Comparison of ENCODE assay signal across 35 cellular contexts in the genomic region with DNA sequence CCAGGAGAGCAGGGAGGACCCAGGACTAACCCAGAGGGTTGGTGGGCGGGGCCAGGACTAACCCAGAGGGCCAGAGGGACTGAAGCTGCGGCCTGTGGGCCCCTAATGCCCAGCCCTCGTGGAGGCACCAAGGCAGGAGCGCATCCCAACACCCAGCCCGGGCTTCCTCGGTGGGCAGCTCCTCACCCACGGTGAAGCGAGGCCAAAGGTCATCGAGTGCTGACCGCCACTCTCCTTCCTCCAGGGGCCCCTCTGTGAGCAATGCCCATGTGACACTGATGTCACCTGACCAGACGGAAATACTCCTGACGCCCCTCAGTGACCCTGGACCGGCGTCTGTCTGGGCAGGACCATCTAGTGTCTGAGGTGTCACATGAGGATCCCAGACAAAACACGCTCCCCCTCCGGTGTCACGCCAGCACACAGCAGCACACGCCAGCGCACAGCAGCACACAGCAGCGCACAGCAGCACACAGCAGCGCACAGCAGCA. TPM values are rescaled to one million over a fixed set of nuclear protein-coding genes. Genes with fewer than 3 reads are reported as not detected.
DNase-seq lines count a peak whose midpoint lies in the region; ATAC-seq, FAIRE-seq and TF ChIP-seq lines count a peak whose summit lies in the region.
"Had no signal": no experiment of that assay in that cellular context is flagged by ENCODE, and none has a peak within 500 bp of the region (broad histone marks: within the 10 kb centered on the region; RNA-seq: fewer than 3 reads in every experiment).

No MANE protein-coding gene starts in this region.

- intact Hi-C loops in HepG2 (cut with micrococcal nuclease; ENCODE audit: unreplicated experiment), result no loop called here

- no peaks in the 10 kb centered on the region for H3K36me3 ChIP-seq in cardiac muscle cell
- H3K36me3 ChIP-seq in right atrium auricular region, result no peaks in the 10 kb centered on the region
- 0 out of 5 replicates have a peak, but pooled peaks cover 0 to 5% of the 10 kb centered on the region in 2 experiments for H3K36me3 ChIP-seq in HepG2 (replicated peaks in 1 of 2; ENCODE audit: control insufficient read depth in 1 of 2, insufficient read depth in 2 of 2, low read length in 2 of 2)

- no TSS peak for BruUV-seq in HepG2 (replicated peaks; lab: Mats Ljungman, UMichigan)

- H3K4me2 ChIP-seq in HepG2 (ENCODE audit: low read depth, low read length), result peak overlapping the region; percentile 61
- H3K4me2 ChIP-seq: PC-9 had no signal

- peaks cover 6% of the 10 kb centered on the region for H3K79me2 ChIP-seq in HepG2 (ENCODE audit: insufficient read depth, low read length)

- CTCF ChIA-PET in HepG2 (lab: Yijun Ruan, JAX; ENCODE audit: low intra/inter-chr PET ratio, low total read pairs), result no interaction called here

- H3K4me1 ChIP-seq in cardiac muscle cell (ENCODE audit: low read depth) (no peaks in the 10 kb centered on the region), right atrium auricular region (peaks cover 0 to 9% of the 10 kb centered on the region in 2 donors), HepG2 (ENCODE audit: insufficient read depth, low read length) (peaks cover 35% of the 10 kb centered on the region)
- H3K4me1 ChIP-seq: foreskin keratinocyte had no signal

- H3K4me3 Mint-ChIP-seq in activated T-helper 17 cell treated with anti-CD3 and anti-CD28 coated beads, Interleukin-2, amount 50 U/mL, for 72 hours, result no peak overlapping the region
- H3K4me3 Mint-ChIP-seq: activated naive CD8-positive, alpha-beta T cell treated with anti-CD3 and anti-CD28 coated beads for 36 hours; CD8-positive, alpha-beta memory T cell; nephron had no signal

- no peak for TF ChIP-seq CTCF in cardiac muscle cell (IDR thresholded peaks at IDR 0.05; ENCODE audit: low read depth, low read length)
- TF ChIP-seq CTCF in right atrium auricular region (IDR thresholded peaks at IDR 0.05), result no peak
- TF ChIP-seq CTCF in choroid plexus epithelial cell (conservative IDR thresholded peaks at IDR 0.05; ENCODE audit: low read depth, low read length), result no peak
- 0 out of 2 replicates have a peak, but pooled peaks have one; percentile 9 for TF ChIP-seq CTCF in HepG2 (CRISPR knock-in tag; IDR thresholded peaks at IDR 0.05)

- TF ChIP-seq POLR2A in HepG2 (IDR thresholded peaks at IDR 0.05; ENCODE audit: insufficient read depth in 1 of 2, low read depth in 2 of 2, low read length in 2 of 2), result no peak

- H3K9me3 Mint-ChIP-seq in activated T-helper 17 cell treated with anti-CD3 and anti-CD28 coated beads, Interleukin-2, amount 50 U/mL, for 72 hours, result no peaks in the 10 kb centered on the region
- H3K9me3 Mint-ChIP-seq: activated naive CD8-positive, alpha-beta T cell treated with anti-CD3 and anti-CD28 coated beads for 36 hours; nephron had no signal

- in situ Hi-C loops in HepG2 (cut with HindIII; ENCODE audit: extremely low pct_ligation_motif_present, low pct_unique_long_range_greater_than_20kb), result no loop called here

- peaks cover 6% of the 10 kb centered on the region for H3K36me3 Mint-ChIP-seq in activated T-helper 17 cell treated with anti-CD3 and anti-CD28 coated beads, Interleukin-2, amount 50 U/mL, for 72 hours (ENCODE audit: low read depth)

- H4K20me1 ChIP-seq in HepG2 (ENCODE audit: insufficient read depth, low read length), result no peaks in the 10 kb centered on the region

- H3K4me1 Mint-ChIP-seq in activated T-helper 17 cell treated with anti-CD3 and anti-CD28 coated beads, Interleukin-2, amount 50 U/mL, for 72 hours, result peaks cover 12% of the 10 kb centered on the region

- DNase-seq in cardiac muscle cell (ENCODE audit: low read depth in 1 of 2, low spot score in 1 of 2), result no peak
- no peak for DNase-seq in right atrium auricular region (ENCODE audit: low spot score)
- DNase-seq in choroid plexus epithelial cell (ENCODE audit: low read depth), result peak; percentile 17
- peak; percentile 80 for DNase-seq in HepG2 (ENCODE audit: low spot score)
- DNase-seq in HUDEP-2 (lab: John Stamatoyannopoulos, UW; ENCODE audit: unreplicated experiment in 76 of 76), result no peak
- no peak for DNase-seq in activated T-cell treated with anti-CD3 and anti-CD28 coated beads for 4 hours
- DNase-seq: activated CD4-positive, alpha-beta T cell treated with anti-CD3 and anti-CD28 coated beads for 48 hours; activated effector memory CD4-positive, alpha-beta T cell treated with anti-CD3 and anti-CD28 coated beads, Interleukin-2, amount 50 U/mL, for 16 hours; activated naive CD8-positive, alpha-beta T cell treated with anti-CD3 and anti-CD28 coated beads for 36 hours; AML-193; anterior cingulate cortex; CD8-positive, alpha-beta memory T cell; DMS153; esophagus squamous epithelium; foreskin keratinocyte; heart right ventricle; Kasumi-1; kidney glomerular epithelial cell; mammary epithelial cell; NCI-H2081; NCI-H226; PC-9; SIG-M5; stimulated activated naive CD4-positive, alpha-beta T cell; WERI-Rb-1 had no signal

- POLR2A ChIA-PET in HepG2 (lab: Yijun Ruan, JAX), result interaction anchor here (0.9 to 1.0 kb wide), 3 partner anchors 12 to 39 kb away, joined by 3 to 5 read pairs (median 5); no protein-coding TSS in a partner anchor

- H3K27me3 Mint-ChIP-seq in activated T-helper 17 cell treated with anti-CD3 and anti-CD28 coated beads, Interleukin-2, amount 50 U/mL, for 72 hours, result no peaks in the 10 kb centered on the region
- H3K27me3 Mint-ChIP-seq: activated naive CD8-positive, alpha-beta T cell treated with anti-CD3 and anti-CD28 coated beads for 36 hours; CD8-positive, alpha-beta memory T cell had no signal

- H3K9ac ChIP-seq in HepG2 (ENCODE audit: insufficient read depth, low read depth, low read length), result 0 out of 2 replicates have a peak overlapping the region, but pooled peaks have one; percentile 33

- H3K27ac ChIP-seq in cardiac muscle cell, result peak overlapping the region; percentile 52
- H3K27ac ChIP-seq in right atrium auricular region, result no peak overlapping the region
- peak overlapping the region; percentile 55 for H3K27ac ChIP-seq in HepG2 (ENCODE audit: extremely low read length, insufficient read depth, low read length)
- H3K27ac ChIP-seq: esophagus squamous epithelium, foreskin keratinocyte, heart right ventricle, HL-60, PC-9, upper lobe of left lung, WERI-Rb-1 had no signal

- H3K9me3 ChIP-seq in cardiac muscle cell (ENCODE audit: low read depth), result no peaks in the 10 kb centered on the region
- no peaks in the 10 kb centered on the region for H3K9me3 ChIP-seq in right atrium auricular region
- no peaks in the 10 kb centered on the region for H3K9me3 ChIP-seq in HepG2 (ENCODE audit: low read length)
- H3K9me3 ChIP-seq: esophagus squamous epithelium, upper lobe of left lung had no signal

- H3K27me3 ChIP-seq in cardiac muscle cell, result no peaks in the 10 kb centered on the region
- no peaks in the 10 kb centered on the region for H3K27me3 ChIP-seq in right atrium auricular region
- no peaks in the 10 kb centered on the region for H3K27me3 ChIP-seq in HepG2 (ENCODE audit: control insufficient read depth in 1 of 2, insufficient read depth in 2 of 2, low read length in 2 of 2)
- H3K27me3 ChIP-seq: esophagus squamous epithelium, foreskin keratinocyte, heart right ventricle, upper lobe of left lung had no signal

- no peak for FAIRE-seq in HepG2 (lab: Jason Lieb, UNC)
- FAIRE-seq: A204.1, endometrium had no signal

- no peak overlapping the region for H3K27ac Mint-ChIP-seq in activated T-helper 17 cell treated with anti-CD3 and anti-CD28 coated beads, Interleukin-2, amount 50 U/mL, for 72 hours
- H3K27ac Mint-ChIP-seq: activated naive CD8-positive, alpha-beta T cell treated with anti-CD3 and anti-CD28 coated beads for 36 hours; CD8-positive, alpha-beta memory T cell had no signal

- no peak; the same call in 1 of the 2 replicates for TF ChIP-seq RAD21 in HepG2 (CRISPR knock-in tag; IDR thresholded peaks at IDR 0.05)

- ATAC-seq in HepG2 (peak; percentile 35), GM21360 (IDR thresholded peaks at IDR 0.05; ENCODE audit: unreplicated experiment) (no peak)
- ATAC-seq in activated T-helper 17 cell treated with anti-CD3 and anti-CD28 coated beads, Interleukin-2, amount 50 U/mL, for 72 hours (replicated peaks), result no peak
- ATAC-seq: foreskin keratinocyte had no signal

- peak in 1 of 2 experiments; percentile 39; a peak in 2 of 4 replicates for TF ChIP-seq EP300 in HepG2 (IDR thresholded peaks at IDR 0.05; ENCODE audit: low read depth in 2 of 2, low read length in 2 of 2)
- TF ChIP-seq EP300 in HepG2 (CRISPR knock-in tag; IDR thresholded peaks at IDR 0.05; ENCODE audit: borderline replicate concordance), result 0 out of 2 replicates have a peak, but pooled peaks have one; percentile 23

- H2AFZ ChIP-seq in HepG2 (ENCODE audit: low read length), result no peak overlapping the region
- H2AFZ ChIP-seq: PC-9 had no signal

- H3K4me3 ChIP-seq in cardiac muscle cell (no peak overlapping the region), right atrium auricular region (no peak overlapping the region), choroid plexus epithelial cell (ENCODE audit: low read depth, low read length) (no peak overlapping the region), HepG2 (replicated peaks in 1 of 3; ENCODE audit: insufficient read depth in 1 of 3, low read depth in 2 of 3, low read length in 3 of 3) (peak overlapping the region in 1 of 3 experiments; percentile 39; a peak in 1 of 6 replicates)
- H3K4me3 ChIP-seq: esophagus squamous epithelium, heart right ventricle, PC-9, upper lobe of left lung had no signal

- 51% methylated on average over 8 of the region's 21 CpGs for WGBS in HepG2 (ENCODE audit: low lambda C conversion rate)

RNA-seq across cellular contexts. Expression of a gene that starts 28.7 kb away (rescaled TPM):
- 11.2 and 16.3 TPM in 2 replicates for total RNA-seq in cardiac muscle cell
- polyA plus RNA-seq in cardiac muscle cell, result 4.4 and 7.5 TPM in 2 replicates
- total RNA-seq in right atrium auricular region, result 10 to 100 TPM; 13.4 to 18.6 TPM
- 0.84 and 2.0 TPM in 2 replicates for total RNA-seq in HepG2 (2016; rRNA removed; fragmentation: Illumina TruSeq; extraction: Trizol)
- 0.91 and 1.1 TPM in 2 replicates for total RNA-seq in HepG2 (2016; cell fraction: cytosol; rRNA removed; fragmentation: Illumina TruSeq; extraction: Trizol; ENCODE audit: low read depth)
- total RNA-seq in HepG2 (2016; cell fraction: insoluble cytoplasmic fraction; rRNA removed; fragmentation: Illumina TruSeq; extraction: Trizol), result 0.89 and 1.2 TPM in 2 replicates
- 1.9 and 2.7 TPM in 2 replicates for total RNA-seq in HepG2 (2016; cell fraction: membrane; rRNA removed; fragmentation: Illumina TruSeq; extraction: Trizol)
- total RNA-seq in HepG2 (2016; cell fraction: nucleus; rRNA removed; fragmentation: Illumina TruSeq; extraction: Trizol), result 1.1 and 3.4 TPM in 2 replicates
- polyA plus RNA-seq in HepG2 (2011; rRNA removed), result 15.9 and 17.2 TPM in 2 replicates
- polyA plus RNA-seq in HepG2 (2011; cell fraction: cytosol; rRNA removed), result 11.4 and 22.4 TPM in 2 replicates
- 18.2 and 25.0 TPM in 2 replicates for polyA plus RNA-seq in HepG2 (2011; cell fraction: nucleus; rRNA removed)
- polyA plus RNA-seq in HepG2 (2012), result 4.5 and 5.3 TPM in 2 replicates
- 2.1 and 2.2 TPM in 2 replicates for polyA plus RNA-seq in HepG2 (2016; cell fraction: cytosol; fragmentation: Illumina TruSeq; extraction: Trizol; ENCODE audit: low read depth)
- polyA plus RNA-seq in HepG2 (2016; cell fraction: insoluble cytoplasmic fraction; fragmentation: Illumina TruSeq; extraction: Trizol; ENCODE audit: low read depth), result 0.78 and 1.3 TPM in 2 replicates
- polyA plus RNA-seq in HepG2 (2016; cell fraction: membrane; fragmentation: Illumina TruSeq; extraction: Trizol; ENCODE audit: low read depth), result 2.3 and 3.4 TPM in 2 replicates
- 2.2 and 2.5 TPM in 2 replicates for polyA plus RNA-seq in HepG2 (2016; cell fraction: nucleus; fragmentation: Illumina TruSeq; extraction: Trizol; ENCODE audit: insufficient read depth, low read depth)
- 0.87 and 47.8 TPM in 2 replicates for polyA minus RNA-seq in HepG2 (2011; rRNA and poly(A)+ RNA removed; ENCODE audit: low replicate concordance)
- 6.9 and 9.1 TPM in 2 replicates for polyA minus RNA-seq in HepG2 (2011; cell fraction: cytosol; rRNA and poly(A)+ RNA removed)
- polyA minus RNA-seq in HepG2 (2011; cell fraction: nucleus; rRNA and poly(A)+ RNA removed), result 9.3 and 14.0 TPM in 2 replicates
- 10 to 100 TPM in 1 of 2 donors, 1 to 10 TPM in 1; 2.0 to 14.9 TPM for total RNA-seq in activated T-helper 17 cell treated with anti-CD3 and anti-CD28 coated beads, Interleukin-2, amount 50 U/mL, for 72 hours
- total RNA-seq: foreskin keratinocyte had no signal
- polyA plus RNA-seq: foreskin keratinocyte had no signal

RNA-seq across cellular contexts. Expression of a gene that starts 32.7 kb away (rescaled TPM):
- total RNA-seq in cardiac muscle cell (3.4 TPM in 1 of 2 replicates, not detected in the other), right atrium auricular region (not detected), HepG2 (2016; rRNA removed; fragmentation: Illumina TruSeq; extraction: Trizol) (11.7 and 31.7 TPM in 2 replicates)
- polyA plus RNA-seq in cardiac muscle cell (0.10 TPM in 1 of 2 replicates, not detected in the other), HepG2 (2011; rRNA removed) (19.5 and 32.7 TPM in 2 replicates)
- 6.8 and 8.3 TPM in 2 replicates for total RNA-seq in HepG2 (2016; cell fraction: cytosol; rRNA removed; fragmentation: Illumina TruSeq; extraction: Trizol; ENCODE audit: low read depth)
- total RNA-seq in HepG2 (2016; cell fraction: insoluble cytoplasmic fraction; rRNA removed; fragmentation: Illumina TruSeq; extraction: Trizol), result 10.2 and 31.7 TPM in 2 replicates
- 10.9 and 11.0 TPM in 2 replicates for total RNA-seq in HepG2 (2016; cell fraction: membrane; rRNA removed; fragmentation: Illumina TruSeq; extraction: Trizol)
- 35.8 and 47.0 TPM in 2 replicates for total RNA-seq in HepG2 (2016; cell fraction: nucleus; rRNA removed; fragmentation: Illumina TruSeq; extraction: Trizol)
- polyA plus RNA-seq in HepG2 (2011; cell fraction: cytosol; rRNA removed), result 9.5 and 22.3 TPM in 2 replicates
- 171 and 205 TPM in 2 replicates for polyA plus RNA-seq in HepG2 (2011; cell fraction: nucleus; rRNA removed)
- polyA plus RNA-seq in HepG2 (2012), result 20.0 and 28.3 TPM in 2 replicates
- polyA plus RNA-seq in HepG2 (2016; cell fraction: cytosol; fragmentation: Illumina TruSeq; extraction: Trizol; ENCODE audit: low read depth), result 5.5 and 6.2 TPM in 2 replicates
- polyA plus RNA-seq in HepG2 (2016; cell fraction: insoluble cytoplasmic fraction; fragmentation: Illumina TruSeq; extraction: Trizol; ENCODE audit: low read depth), result 14.3 and 20.7 TPM in 2 replicates
- polyA plus RNA-seq in HepG2 (2016; cell fraction: membrane; fragmentation: Illumina TruSeq; extraction: Trizol; ENCODE audit: low read depth), result 8.5 and 9.6 TPM in 2 replicates
- 135 and 137 TPM in 2 replicates for polyA plus RNA-seq in HepG2 (2016; cell fraction: nucleus; fragmentation: Illumina TruSeq; extraction: Trizol; ENCODE audit: insufficient read depth, low read depth)
- 66.3 TPM in 1 of 2 replicates, not detected in the other for polyA minus RNA-seq in HepG2 (2011; rRNA and poly(A)+ RNA removed; ENCODE audit: low replicate concordance)
- polyA minus RNA-seq in HepG2 (2011; cell fraction: cytosol; rRNA and poly(A)+ RNA removed), result 26.5 and 32.3 TPM in 2 replicates
- 88.4 and 113 TPM in 2 replicates for polyA minus RNA-seq in HepG2 (2011; cell fraction: nucleus; rRNA and poly(A)+ RNA removed)
- not detected for total RNA-seq in activated T-helper 17 cell treated with anti-CD3 and anti-CD28 coated beads, Interleukin-2, amount 50 U/mL, for 72 hours
- total RNA-seq: activated naive CD8-positive, alpha-beta T cell treated with anti-CD3 and anti-CD28 coated beads for 36 hours; CD8-positive, alpha-beta memory T cell; foreskin keratinocyte; heart right ventricle; mammary epithelial cell; osteocyte; PC-9; renal cortical epithelial cell; skeletal muscle tissue; upper lobe of left lung had no signal
- polyA plus RNA-seq: CD8-positive, alpha-beta memory T cell; foreskin keratinocyte; heart right ventricle; mammary epithelial cell had no signal

RNA-seq across cellular contexts. Expression of a gene that starts 40.3 kb away (rescaled TPM):
- total RNA-seq in cardiac muscle cell (11.7 and 18.1 TPM in 2 replicates), right atrium auricular region (1 to 10 TPM; 2.8 to 5.5 TPM), HepG2 (2016; rRNA removed; fragmentation: Illumina TruSeq; extraction: Trizol) (6.5 and 11.5 TPM in 2 replicates)
- polyA plus RNA-seq in cardiac muscle cell (18.3 and 23.6 TPM in 2 replicates), HepG2 (2011; rRNA removed) (21.0 and 21.7 TPM in 2 replicates)
- total RNA-seq in HepG2 (2016; cell fraction: cytosol; rRNA removed; fragmentation: Illumina TruSeq; extraction: Trizol; ENCODE audit: low read depth), result 2.6 and 3.0 TPM in 2 replicates
- total RNA-seq in HepG2 (2016; cell fraction: insoluble cytoplasmic fraction; rRNA removed; fragmentation: Illumina TruSeq; extraction: Trizol), result 7.4 and 15.2 TPM in 2 replicates
- total RNA-seq in HepG2 (2016; cell fraction: membrane; rRNA removed; fragmentation: Illumina TruSeq; extraction: Trizol), result 7.6 and 8.2 TPM in 2 replicates
- total RNA-seq in HepG2 (2016; cell fraction: nucleus; rRNA removed; fragmentation: Illumina TruSeq; extraction: Trizol), result 21.5 and 23.4 TPM in 2 replicates
- 12.5 and 14.3 TPM in 2 replicates for polyA plus RNA-seq in HepG2 (2011; cell fraction: cytosol; rRNA removed)
- polyA plus RNA-seq in HepG2 (2011; cell fraction: nucleus; rRNA removed), result 59.5 and 79.7 TPM in 2 replicates
- polyA plus RNA-seq in HepG2 (2012), result 14.5 and 16.2 TPM in 2 replicates
- polyA plus RNA-seq in HepG2 (2016; cell fraction: cytosol; fragmentation: Illumina TruSeq; extraction: Trizol; ENCODE audit: low read depth), result 2.2 and 2.3 TPM in 2 replicates
- 11.0 and 11.3 TPM in 2 replicates for polyA plus RNA-seq in HepG2 (2016; cell fraction: insoluble cytoplasmic fraction; fragmentation: Illumina TruSeq; extraction: Trizol; ENCODE audit: low read depth)
- 3.6 and 3.8 TPM in 2 replicates for polyA plus RNA-seq in HepG2 (2016; cell fraction: membrane; fragmentation: Illumina TruSeq; extraction: Trizol; ENCODE audit: low read depth)
- polyA plus RNA-seq in HepG2 (2016; cell fraction: nucleus; fragmentation: Illumina TruSeq; extraction: Trizol; ENCODE audit: insufficient read depth, low read depth), result 32.8 and 35.0 TPM in 2 replicates
- polyA minus RNA-seq in HepG2 (2011; rRNA and poly(A)+ RNA removed; ENCODE audit: low replicate concordance), result 12.8 and 23.5 TPM in 2 replicates
- 3.6 and 5.4 TPM in 2 replicates for polyA minus RNA-seq in HepG2 (2011; cell fraction: cytosol; rRNA and poly(A)+ RNA removed)
- polyA minus RNA-seq in HepG2 (2011; cell fraction: nucleus; rRNA and poly(A)+ RNA removed), result 50.6 and 61.9 TPM in 2 replicates
- 10 to 100 TPM; 13.7 to 20.8 TPM for total RNA-seq in activated T-helper 17 cell treated with anti-CD3 and anti-CD28 coated beads, Interleukin-2, amount 50 U/mL, for 72 hours

Comparison
In these comparisons a context has a peak if more than half of its experiments do, and no peak if none do; other contexts are left out.
1. H3K27ac ChIP-seq: peak in cardiac muscle cell (single experiment) and HepG2 (single experiment); none in right atrium auricular region (0 of 2).
2. DNase-seq: peak in choroid plexus epithelial cell (single experiment) and HepG2 (single experiment); none in cardiac muscle cell (0 of 2), right atrium auricular region (single experiment), HUDEP-2 (0 of 76) and activated T-cell treated with anti-CD3 and anti-CD28 coated beads for 4 hours (single experiment).